Comparison of ENCODE assay signal across 15 cellular contexts in genomic region chr21:17742181-17742580, GRCh38.
"Had no signal": no experiment of that assay in that cellular context is flagged by ENCODE, and none has a peak within 500 bp of the region (broad histone marks: within the 10 kb centered on the region; RNA-seq: fewer than 3 reads in every experiment).

No MANE protein-coding gene starts in this region.

- H2AFZ ChIP-seq: neural progenitor cell had no signal

- H3K27ac ChIP-seq: brain microvascular endothelial cell, neural progenitor cell, sigmoid colon, thyroid gland, uterus had no signal

- H3K9me3 ChIP-seq: sigmoid colon, thyroid gland, uterus had no signal

- H3K27me3 Mint-ChIP-seq: activated B cell treated with CpG ODN at 0.5 μM for 24 hours; activated naive CD8-positive, alpha-beta T cell treated with anti-CD3 and anti-CD28 coated beads for 36 hours had no signal

- H3K27me3 ChIP-seq: brain microvascular endothelial cell, neural progenitor cell, sigmoid colon, thyroid gland, uterus had no signal

- H3K4me3 Mint-ChIP-seq: activated B cell treated with CpG ODN at 0.5 μM for 24 hours; activated naive CD8-positive, alpha-beta T cell treated with anti-CD3 and anti-CD28 coated beads for 36 hours; activated T-helper 1 cell treated with anti-CD3 and anti-CD28 coated beads, Interleukin-12 subunit alpha, Interleukin-12 subunit beta, Interleukin-2, Interleukin-4 antibody, amounts not matched to agents 30 ng/mL and 10 ng/mL and 1 ng/mL, durations not matched to agents 14 hours and 24 hours and 36 hours; neural progenitor cell; stimulated activated naive B cell treated with anti-CD40 and anti-IgM and Interleukin-4, amounts not matched to agents 10 μg/mL and 1 μg/mL and 100 μg/mL, for 72 hours; T-helper 2 cell treated with Interferon-gamma antibody and Interleukin-4, amounts not matched to agents 5 μg/mL and 100 μg/mL, for 36 hours had no signal

- H3K27ac Mint-ChIP-seq: activated B cell treated with CpG ODN at 0.5 μM for 24 hours; activated naive CD8-positive, alpha-beta T cell treated with anti-CD3 and anti-CD28 coated beads for 36 hours; activated T-helper 1 cell treated with anti-CD3 and anti-CD28 coated beads, Interleukin-12 subunit alpha, Interleukin-12 subunit beta, Interleukin-2, Interleukin-4 antibody, amounts not matched to agents 30 ng/mL and 10 ng/mL and 1 ng/mL, durations not matched to agents 14 hours and 24 hours and 36 hours; neural progenitor cell; stimulated activated naive B cell treated with anti-CD40 and anti-IgM and Interleukin-4, amounts not matched to agents 10 μg/mL and 1 μg/mL and 100 μg/mL, for 72 hours; T-helper 2 cell treated with Interferon-gamma antibody and Interleukin-4, amounts not matched to agents 5 μg/mL and 100 μg/mL, for 36 hours had no signal

- H3K4me1 Mint-ChIP-seq: activated B cell treated with CpG ODN at 0.5 μM for 24 hours, neural progenitor cell had no signal

- ATAC-seq: stimulated activated naive B cell treated with anti-CD40 and anti-IgM and Interleukin-4, amounts not matched to agents 10 μg/mL and 1 μg/mL and 100 μg/mL, for 72 hours had no signal

- H3K4me2 ChIP-seq: neural progenitor cell had no signal

- H3K36me3 Mint-ChIP-seq: neural progenitor cell had no signal

- DNase-seq: activated B cell treated with CpG ODN at 0.5 μM for 24 hours; activated CD4-positive, alpha-beta T cell treated with anti-CD3 and anti-CD28 coated beads for 48 hours; activated CD8-positive, alpha-beta memory T cell treated with anti-CD3 and anti-CD28 coated beads, Interleukin-2, amount 50 U/mL, for 48 hours; activated naive CD8-positive, alpha-beta T cell treated with anti-CD3 and anti-CD28 coated beads for 36 hours; brain microvascular endothelial cell; cerebellar nuclear complex; effector CD8-positive, alpha-beta T cell; hippocampal formation; sigmoid colon; stimulated activated naive B cell treated with anti-CD40 and anti-IgM and Interleukin-4, amounts not matched to agents 10 μg/mL and 1 μg/mL and 100 μg/mL, for 72 hours; thyroid gland; uterus had no signal

- H3K4me1 ChIP-seq: neural progenitor cell, sigmoid colon, thyroid gland, uterus had no signal

- H3K36me3 ChIP-seq: brain microvascular endothelial cell, neural progenitor cell, sigmoid colon, thyroid gland, uterus had no signal

- H3K4me3 ChIP-seq: neural progenitor cell, sigmoid colon, thyroid gland, uterus had no signal

- H3K9ac ChIP-seq: neural progenitor cell had no signal
